1 cellular context compared by ENCODE assay signal in the genomic region with DNA sequence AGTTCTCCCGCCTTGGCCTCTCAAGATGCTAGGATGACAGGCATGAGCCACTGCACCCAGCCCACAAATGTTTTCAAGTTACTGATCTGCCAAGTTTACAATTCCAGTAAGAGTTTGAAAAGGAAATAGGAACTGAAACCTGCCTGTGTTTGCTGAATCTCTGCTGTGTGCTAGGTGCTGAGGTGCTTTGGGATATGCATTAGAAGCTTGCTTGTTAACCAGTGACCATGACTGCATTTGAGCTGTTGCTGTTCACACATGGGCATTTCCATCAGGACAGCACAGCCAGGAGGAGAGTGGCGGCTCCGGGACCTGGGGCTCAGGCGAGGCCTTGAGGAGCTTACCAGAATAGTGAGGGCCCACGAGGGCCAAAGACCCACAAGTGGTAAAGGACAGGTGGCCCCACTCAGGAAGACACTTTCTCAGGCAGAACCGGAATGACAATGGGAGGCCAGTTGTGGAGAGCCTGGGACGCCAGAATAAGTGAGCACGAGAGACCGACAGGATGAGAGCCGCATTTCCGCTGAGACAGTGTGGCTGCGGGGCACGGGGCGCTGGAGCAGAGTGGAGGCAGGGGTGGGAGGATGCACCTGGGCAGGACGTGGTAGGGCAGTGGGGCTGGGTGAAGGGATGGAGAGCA.
TF ChIP-seq lines count a peak whose summit lies in the region.

No MANE protein-coding gene starts in this region.

TF ChIP-seq in GM12878, 131 proteins besides CTCF, POLR2A, EP300 and RAD21 (continued from another document and continues in another):
- TF ChIP-seq, protein P1, sequence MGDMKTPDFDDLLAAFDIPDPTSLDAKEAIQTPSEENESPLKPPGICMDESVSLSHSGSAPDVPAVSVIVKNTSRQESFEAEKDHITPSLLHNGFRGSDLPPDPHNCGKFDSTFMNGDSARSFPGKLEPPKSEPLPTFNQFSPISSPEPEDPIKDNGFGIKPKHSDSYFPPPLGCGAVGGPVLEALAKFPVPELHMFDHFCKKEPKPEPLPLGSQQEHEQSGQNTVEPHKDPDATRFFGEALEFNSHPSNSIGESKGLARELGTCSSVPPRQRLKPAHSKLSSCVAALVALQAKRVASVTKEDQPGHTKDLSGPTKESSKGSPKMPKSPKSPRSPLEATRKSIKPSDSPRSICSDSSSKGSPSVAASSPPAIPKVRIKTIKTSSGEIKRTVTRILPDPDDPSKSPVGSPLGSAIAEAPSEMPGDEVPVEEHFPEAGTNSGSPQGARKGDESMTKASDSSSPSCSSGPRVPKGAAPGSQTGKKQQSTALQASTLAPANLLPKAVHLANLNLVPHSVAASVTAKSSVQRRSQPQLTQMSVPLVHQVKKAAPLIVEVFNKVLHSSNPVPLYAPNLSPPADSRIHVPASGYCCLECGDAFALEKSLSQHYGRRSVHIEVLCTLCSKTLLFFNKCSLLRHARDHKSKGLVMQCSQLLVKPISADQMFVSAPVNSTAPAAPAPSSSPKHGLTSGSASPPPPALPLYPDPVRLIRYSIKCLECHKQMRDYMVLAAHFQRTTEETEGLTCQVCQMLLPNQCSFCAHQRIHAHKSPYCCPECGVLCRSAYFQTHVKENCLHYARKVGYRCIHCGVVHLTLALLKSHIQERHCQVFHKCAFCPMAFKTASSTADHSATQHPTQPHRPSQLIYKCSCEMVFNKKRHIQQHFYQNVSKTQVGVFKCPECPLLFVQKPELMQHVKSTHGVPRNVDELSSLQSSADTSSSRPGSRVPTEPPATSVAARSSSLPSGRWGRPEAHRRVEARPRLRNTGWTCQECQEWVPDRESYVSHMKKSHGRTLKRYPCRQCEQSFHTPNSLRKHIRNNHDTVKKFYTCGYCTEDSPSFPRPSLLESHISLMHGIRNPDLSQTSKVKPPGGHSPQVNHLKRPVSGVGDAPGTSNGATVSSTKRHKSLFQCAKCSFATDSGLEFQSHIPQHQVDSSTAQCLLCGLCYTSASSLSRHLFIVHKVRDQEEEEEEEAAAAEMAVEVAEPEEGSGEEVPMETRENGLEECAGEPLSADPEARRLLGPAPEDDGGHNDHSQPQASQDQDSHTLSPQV (IDR thresholded peaks at IDR 0.05): no peak
- no peak for TF ChIP-seq NR2C2 (IDR thresholded peaks at IDR 0.05; ENCODE audit: borderline replicate concordance, control insufficient read depth, insufficient read length, low read depth)
- TF ChIP-seq MTA2 (IDR thresholded peaks at IDR 0.05; ENCODE audit: low read depth): peak; percentile 42; the same call in 1 of the 2 replicates
- TF ChIP-seq ZNF24 (IDR thresholded peaks at IDR 0.05): 0 out of 2 replicates have a peak, but pooled peaks have one; percentile 21
- no peak for TF ChIP-seq FOXK2 (IDR thresholded peaks at IDR 0.05)
- TF ChIP-seq ESRRA (IDR thresholded peaks at IDR 0.05; ENCODE audit: low read length): no peak
- TF ChIP-seq IKZF2 (IDR thresholded peaks at IDR 0.05): peak; percentile 90 to 91
- peak; percentile 96 for TF ChIP-seq IRF4 (IDR thresholded peaks at IDR 0.05; ENCODE audit: low read depth, low read length)
- TF ChIP-seq TCF3 (IDR thresholded peaks at IDR 0.05; ENCODE audit: borderline replicate concordance, insufficient read depth, low read depth, low read length): 0 out of 2 replicates have a peak, but pooled peaks have one; percentile 72
- TF ChIP-seq ZNF207 (IDR thresholded peaks at IDR 0.05; ENCODE audit: borderline replicate concordance): no peak
- peak; percentile 99 for TF ChIP-seq SPI1 (IDR thresholded peaks at IDR 0.05; ENCODE audit: borderline replicate concordance, insufficient read depth, low read depth, low read length)
- TF ChIP-seq MLLT1 (IDR thresholded peaks at IDR 0.05): 0 out of 2 replicates have a peak, but pooled peaks have one; percentile 27
- TF ChIP-seq, protein P2, sequence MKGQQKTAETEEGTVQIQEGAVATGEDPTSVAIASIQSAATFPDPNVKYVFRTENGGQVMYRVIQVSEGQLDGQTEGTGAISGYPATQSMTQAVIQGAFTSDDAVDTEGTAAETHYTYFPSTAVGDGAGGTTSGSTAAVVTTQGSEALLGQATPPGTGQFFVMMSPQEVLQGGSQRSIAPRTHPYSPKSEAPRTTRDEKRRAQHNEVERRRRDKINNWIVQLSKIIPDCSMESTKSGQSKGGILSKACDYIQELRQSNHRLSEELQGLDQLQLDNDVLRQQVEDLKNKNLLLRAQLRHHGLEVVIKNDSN (IDR thresholded peaks at IDR 0.05; ENCODE audit: borderline replicate concordance, extremely low read length, insufficient read depth, low read depth, low read length): no peak
- TF ChIP-seq BACH1 (IDR thresholded peaks at IDR 0.05; ENCODE audit: borderline replicate concordance): peak; percentile 21; the same call in 1 of the 2 replicates
- TF ChIP-seq MTA3 (IDR thresholded peaks at IDR 0.05; ENCODE audit: borderline replicate concordance, low read length): peak; percentile 48; the same call in 1 of the 2 replicates
- peak; percentile 40 for TF ChIP-seq E2F8 (IDR thresholded peaks at IDR 0.05; ENCODE audit: low read depth, partially characterized antibody)
- TF ChIP-seq PKNOX1 (IDR thresholded peaks at IDR 0.05): peak; percentile 82
- TF ChIP-seq ZSCAN29 (IDR thresholded peaks at IDR 0.05): no peak
- peak; percentile 82; the same call in 1 of the 2 replicates for TF ChIP-seq TCF12 (IDR thresholded peaks at IDR 0.05; ENCODE audit: low read depth, low read length)
- TF ChIP-seq BHLHE40 (IDR thresholded peaks at IDR 0.05; ENCODE audit: borderline replicate concordance in 1 of 2, low read depth in 2 of 2, low read length in 1 of 2): peak; percentile 29 to 46; a peak in 2 of 4 replicates
- TF ChIP-seq SP1 (IDR thresholded peaks at IDR 0.05; ENCODE audit: low read depth, low read length): peak; percentile 32
- no peak for TF ChIP-seq SIN3A (IDR thresholded peaks at IDR 0.05; ENCODE audit: low read depth, low read length)
- peak; percentile 90; the same call in 1 of the 3 replicates for TF ChIP-seq POU2F2 (IDR thresholded peaks at IDR 0.05; ENCODE audit: borderline replicate concordance, low read depth, low read length)
- TF ChIP-seq, protein P3, sequence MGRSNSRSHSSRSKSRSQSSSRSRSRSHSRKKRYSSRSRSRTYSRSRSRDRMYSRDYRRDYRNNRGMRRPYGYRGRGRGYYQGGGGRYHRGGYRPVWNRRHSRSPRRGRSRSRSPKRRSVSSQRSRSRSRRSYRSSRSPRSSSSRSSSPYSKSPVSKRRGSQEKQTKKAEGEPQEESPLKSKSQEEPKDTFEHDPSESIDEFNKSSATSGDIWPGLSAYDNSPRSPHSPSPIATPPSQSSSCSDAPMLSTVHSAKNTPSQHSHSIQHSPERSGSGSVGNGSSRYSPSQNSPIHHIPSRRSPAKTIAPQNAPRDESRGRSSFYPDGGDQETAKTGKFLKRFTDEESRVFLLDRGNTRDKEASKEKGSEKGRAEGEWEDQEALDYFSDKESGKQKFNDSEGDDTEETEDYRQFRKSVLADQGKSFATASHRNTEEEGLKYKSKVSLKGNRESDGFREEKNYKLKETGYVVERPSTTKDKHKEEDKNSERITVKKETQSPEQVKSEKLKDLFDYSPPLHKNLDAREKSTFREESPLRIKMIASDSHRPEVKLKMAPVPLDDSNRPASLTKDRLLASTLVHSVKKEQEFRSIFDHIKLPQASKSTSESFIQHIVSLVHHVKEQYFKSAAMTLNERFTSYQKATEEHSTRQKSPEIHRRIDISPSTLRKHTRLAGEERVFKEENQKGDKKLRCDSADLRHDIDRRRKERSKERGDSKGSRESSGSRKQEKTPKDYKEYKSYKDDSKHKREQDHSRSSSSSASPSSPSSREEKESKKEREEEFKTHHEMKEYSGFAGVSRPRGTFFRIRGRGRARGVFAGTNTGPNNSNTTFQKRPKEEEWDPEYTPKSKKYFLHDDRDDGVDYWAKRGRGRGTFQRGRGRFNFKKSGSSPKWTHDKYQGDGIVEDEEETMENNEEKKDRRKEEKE (IDR thresholded peaks at IDR 0.05): no peak
- TF ChIP-seq TBL1XR1 (IDR thresholded peaks at IDR 0.05; ENCODE audit: low read depth, low read length): no peak
- TF ChIP-seq NBN (IDR thresholded peaks at IDR 0.05): peak; percentile 55; the same call in 1 of the 2 replicates
- no peak for TF ChIP-seq STAT1 (conservative IDR thresholded peaks at IDR 0.05)
- TF ChIP-seq RELB (IDR thresholded peaks at IDR 0.05; ENCODE audit: low read depth): peak; percentile 66
- TF ChIP-seq JUNB (IDR thresholded peaks at IDR 0.05): no peak
- TF ChIP-seq RFX5 (IDR thresholded peaks at IDR 0.05; ENCODE audit: low read depth, low read length): no peak
- no peak for TF ChIP-seq HDAC6 (IDR thresholded peaks at IDR 0.05; ENCODE audit: unreplicated experiment)
- TF ChIP-seq, protein P4, sequence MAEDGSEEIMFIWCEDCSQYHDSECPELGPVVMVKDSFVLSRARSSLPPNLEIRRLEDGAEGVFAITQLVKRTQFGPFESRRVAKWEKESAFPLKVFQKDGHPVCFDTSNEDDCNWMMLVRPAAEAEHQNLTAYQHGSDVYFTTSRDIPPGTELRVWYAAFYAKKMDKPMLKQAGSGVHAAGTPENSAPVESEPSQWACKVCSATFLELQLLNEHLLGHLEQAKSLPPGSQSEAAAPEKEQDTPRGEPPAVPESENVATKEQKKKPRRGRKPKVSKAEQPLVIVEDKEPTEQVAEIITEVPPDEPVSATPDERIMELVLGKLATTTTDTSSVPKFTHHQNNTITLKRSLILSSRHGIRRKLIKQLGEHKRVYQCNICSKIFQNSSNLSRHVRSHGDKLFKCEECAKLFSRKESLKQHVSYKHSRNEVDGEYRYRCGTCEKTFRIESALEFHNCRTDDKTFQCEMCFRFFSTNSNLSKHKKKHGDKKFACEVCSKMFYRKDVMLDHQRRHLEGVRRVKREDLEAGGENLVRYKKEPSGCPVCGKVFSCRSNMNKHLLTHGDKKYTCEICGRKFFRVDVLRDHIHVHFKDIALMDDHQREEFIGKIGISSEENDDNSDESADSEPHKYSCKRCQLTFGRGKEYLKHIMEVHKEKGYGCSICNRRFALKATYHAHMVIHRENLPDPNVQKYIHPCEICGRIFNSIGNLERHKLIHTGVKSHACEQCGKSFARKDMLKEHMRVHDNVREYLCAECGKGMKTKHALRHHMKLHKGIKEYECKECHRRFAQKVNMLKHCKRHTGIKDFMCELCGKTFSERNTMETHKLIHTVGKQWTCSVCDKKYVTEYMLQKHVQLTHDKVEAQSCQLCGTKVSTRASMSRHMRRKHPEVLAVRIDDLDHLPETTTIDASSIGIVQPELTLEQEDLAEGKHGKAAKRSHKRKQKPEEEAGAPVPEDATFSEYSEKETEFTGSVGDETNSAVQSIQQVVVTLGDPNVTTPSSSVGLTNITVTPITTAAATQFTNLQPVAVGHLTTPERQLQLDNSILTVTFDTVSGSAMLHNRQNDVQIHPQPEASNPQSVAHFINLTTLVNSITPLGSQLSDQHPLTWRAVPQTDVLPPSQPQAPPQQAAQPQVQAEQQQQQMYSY (CRISPR knock-in tag; IDR thresholded peaks at IDR 0.05): no peak
- TF ChIP-seq EED (IDR thresholded peaks at IDR 0.05; ENCODE audit: low read depth): peak; percentile 86
- peak; percentile 88 for TF ChIP-seq IKZF1 (conservative IDR thresholded peaks at IDR 0.05)
- TF ChIP-seq POLR2AphosphoS5 (IDR thresholded peaks at IDR 0.05; ENCODE audit: low read length): peak; percentile 27; the same call in 1 of the 2 replicates
- 0 out of 4 replicates have a peak, but pooled peaks of 1 of the 2 experiments have one; percentile 22 for TF ChIP-seq SRF (IDR thresholded peaks at IDR 0.05; ENCODE audit: low read depth in 2 of 2, low read length in 2 of 2)
- TF ChIP-seq NFIC (IDR thresholded peaks at IDR 0.05; ENCODE audit: low read depth, low read length): peak; percentile 60; the same call in 1 of the 2 replicates
- no peak for TF ChIP-seq YBX1 (IDR thresholded peaks at IDR 0.05)
- TF ChIP-seq DPF2 (IDR thresholded peaks at IDR 0.05): peak; percentile 83
